In the genomic region with DNA sequence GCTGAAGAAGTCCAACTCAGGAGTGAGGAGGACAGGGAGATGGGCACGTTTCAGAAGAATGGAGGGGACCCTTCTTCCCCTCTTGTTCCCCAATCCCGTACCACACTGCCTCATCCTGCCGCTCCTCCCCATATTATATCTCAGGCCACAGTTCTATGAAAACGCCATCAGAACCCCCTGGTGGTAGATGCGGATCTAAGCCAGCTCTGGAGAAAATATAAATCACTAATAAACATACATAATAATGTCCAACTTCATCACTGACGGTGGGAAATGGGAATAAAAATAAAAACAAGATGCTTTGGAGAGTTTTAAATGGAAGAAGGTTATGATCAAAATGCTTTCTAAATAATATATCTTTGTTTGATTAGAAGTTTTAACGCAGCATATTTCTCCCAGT, we compare ENCODE assay signal across 17 cellular contexts.
"Had no signal": no experiment of that assay in that cellular context is flagged by ENCODE, and none has a peak within 500 bp of the region (broad histone marks: within the 10 kb centered on the region; RNA-seq: fewer than 3 reads in every experiment).

No MANE protein-coding gene starts in this region.

- H3K4me3 Mint-ChIP-seq: activated B cell treated with CpG ODN at 0.5 μM for 24 hours; activated CD4-positive, alpha-beta memory T cell treated with anti-CD3 and anti-CD28 coated beads for 36 hours; activated naive CD8-positive, alpha-beta T cell treated with anti-CD3 and anti-CD28 coated beads, Interleukin-2, amount 10 ng/mL, durations not matched to agents 7 days and 5 days; activated T-helper 17 cell treated with anti-CD3 and anti-CD28 coated beads, Interleukin-2, amount 50 U/mL, for 72 hours; naive thymus-derived CD8-positive, alpha-beta T cell; stimulated activated naive B cell treated with anti-CD40 and anti-IgM and Interleukin-4, amounts not matched to agents 10 μg/mL and 1 μg/mL and 100 μg/mL, for 72 hours; T-helper 2 cell treated with Interferon-gamma antibody and Interleukin-4, amounts not matched to agents 5 μg/mL and 100 μg/mL, for 36 hours had no signal

- H3K4me2 ChIP-seq: hepatocyte had no signal

- H3K27me3 ChIP-seq: cardiac muscle cell, hepatocyte had no signal

- H2AFZ ChIP-seq: hepatocyte, parathyroid adenoma had no signal

- ATAC-seq: activated T-helper 17 cell treated with anti-CD3 and anti-CD28 coated beads, Interleukin-2, amount 50 U/mL, for 72 hours; naive thymus-derived CD8-positive, alpha-beta T cell; stimulated activated naive B cell treated with anti-CD40 and anti-IgM and Interleukin-4, amounts not matched to agents 10 μg/mL and 1 μg/mL and 100 μg/mL, for 72 hours had no signal

- H3K4me1 Mint-ChIP-seq: activated B cell treated with CpG ODN at 0.5 μM for 24 hours; activated naive CD8-positive, alpha-beta T cell treated with anti-CD3 and anti-CD28 coated beads, Interleukin-2, amount 10 ng/mL, durations not matched to agents 7 days and 5 days; activated T-helper 17 cell treated with anti-CD3 and anti-CD28 coated beads, Interleukin-2, amount 50 U/mL, for 72 hours; naive thymus-derived CD8-positive, alpha-beta T cell; stimulated activated naive B cell treated with anti-CD40 and anti-IgM and Interleukin-4, amounts not matched to agents 10 μg/mL and 1 μg/mL and 100 μg/mL, for 72 hours had no signal

- H3K4me3 ChIP-seq: cardiac muscle cell, hepatocyte, spleen, thoracic aorta had no signal

- H3K9me3 Mint-ChIP-seq: activated B cell treated with CpG ODN at 0.5 μM for 24 hours; activated CD4-positive, alpha-beta memory T cell treated with anti-CD3 and anti-CD28 coated beads for 36 hours; T-helper 2 cell treated with Interferon-gamma antibody and Interleukin-4, amounts not matched to agents 5 μg/mL and 100 μg/mL, for 36 hours had no signal

- H3K27ac Mint-ChIP-seq: activated B cell treated with CpG ODN at 0.5 μM for 24 hours; activated CD4-positive, alpha-beta memory T cell treated with anti-CD3 and anti-CD28 coated beads for 36 hours; activated naive CD8-positive, alpha-beta T cell treated with anti-CD3 and anti-CD28 coated beads, Interleukin-2, amount 10 ng/mL, durations not matched to agents 7 days and 5 days; activated T-helper 17 cell treated with anti-CD3 and anti-CD28 coated beads, Interleukin-2, amount 50 U/mL, for 72 hours; naive thymus-derived CD8-positive, alpha-beta T cell; stimulated activated naive B cell treated with anti-CD40 and anti-IgM and Interleukin-4, amounts not matched to agents 10 μg/mL and 1 μg/mL and 100 μg/mL, for 72 hours; T-helper 2 cell treated with Interferon-gamma antibody and Interleukin-4, amounts not matched to agents 5 μg/mL and 100 μg/mL, for 36 hours had no signal

- H3K36me3 Mint-ChIP-seq: activated CD4-positive, alpha-beta memory T cell treated with anti-CD3 and anti-CD28 coated beads for 36 hours; activated naive CD8-positive, alpha-beta T cell treated with anti-CD3 and anti-CD28 coated beads, Interleukin-2, amount 10 ng/mL, durations not matched to agents 7 days and 5 days; naive thymus-derived CD8-positive, alpha-beta T cell; stimulated activated naive B cell treated with anti-CD40 and anti-IgM and Interleukin-4, amounts not matched to agents 10 μg/mL and 1 μg/mL and 100 μg/mL, for 72 hours had no signal

- H3K9me3 ChIP-seq: spleen, thoracic aorta had no signal

- H3K27ac ChIP-seq: cardiac muscle cell, epithelial cell of prostate, hepatocyte, parathyroid adenoma, spleen, thoracic aorta had no signal

- H3K9ac ChIP-seq: parathyroid adenoma had no signal

- H3K79me2 ChIP-seq: hepatocyte, parathyroid adenoma had no signal

- DNase-seq: activated B cell treated with CpG ODN at 0.5 μM for 24 hours; activated CD4-positive, alpha-beta memory T cell treated with anti-CD3 and anti-CD28 coated beads for 36 hours; activated CD4-positive, alpha-beta T cell treated with anti-CD3 and anti-CD28 coated beads for 4 hours; activated naive CD4-positive, alpha-beta T cell; activated naive CD8-positive, alpha-beta T cell treated with anti-CD3 and anti-CD28 coated beads, Interleukin-2, amount 10 ng/mL, durations not matched to agents 7 days and 5 days; amygdala; foreskin fibroblast; naive thymus-derived CD8-positive, alpha-beta T cell; spleen; stimulated activated naive B cell treated with anti-CD40 and anti-IgM and Interleukin-4, amounts not matched to agents 10 μg/mL and 1 μg/mL and 100 μg/mL, for 72 hours had no signal

- H3K4me1 ChIP-seq: parathyroid adenoma, spleen had no signal

- H3K36me3 ChIP-seq: cardiac muscle cell, spleen, thoracic aorta had no signal

- H3K27me3 Mint-ChIP-seq: activated CD4-positive, alpha-beta memory T cell treated with anti-CD3 and anti-CD28 coated beads for 36 hours; stimulated activated naive B cell treated with anti-CD40 and anti-IgM and Interleukin-4, amounts not matched to agents 10 μg/mL and 1 μg/mL and 100 μg/mL, for 72 hours had no signal
